1 cellular context compared by ENCODE assay signal in genomic region chr4:48341776-48342558, GRCh38.
A peak's percentile ranks its signal among the peaks of the same experiment; 100 is the strongest.
TF ChIP-seq lines count a peak whose summit lies in the region.

No MANE protein-coding gene starts in this region.

TF ChIP-seq in K562, 482 proteins besides CTCF, POLR2A, EP300 and RAD21 (continued from another document):
- TF ChIP-seq ZNF609 (CRISPR knock-in tag; IDR thresholded peaks at IDR 0.05; ENCODE audit: borderline replicate concordance) (no peak), PATZ1 (CRISPR knock-in tag; IDR thresholded peaks at IDR 0.05; ENCODE audit: borderline replicate concordance) (no peak), HMGXB4 (CRISPR knock-in tag; IDR thresholded peaks at IDR 0.05) (peak; percentile 60; the same call in 1 of the 2 replicates), HDAC6 (IDR thresholded peaks at IDR 0.05; ENCODE audit: low read depth, low read length) (no peak)
